In the genomic region with DNA sequence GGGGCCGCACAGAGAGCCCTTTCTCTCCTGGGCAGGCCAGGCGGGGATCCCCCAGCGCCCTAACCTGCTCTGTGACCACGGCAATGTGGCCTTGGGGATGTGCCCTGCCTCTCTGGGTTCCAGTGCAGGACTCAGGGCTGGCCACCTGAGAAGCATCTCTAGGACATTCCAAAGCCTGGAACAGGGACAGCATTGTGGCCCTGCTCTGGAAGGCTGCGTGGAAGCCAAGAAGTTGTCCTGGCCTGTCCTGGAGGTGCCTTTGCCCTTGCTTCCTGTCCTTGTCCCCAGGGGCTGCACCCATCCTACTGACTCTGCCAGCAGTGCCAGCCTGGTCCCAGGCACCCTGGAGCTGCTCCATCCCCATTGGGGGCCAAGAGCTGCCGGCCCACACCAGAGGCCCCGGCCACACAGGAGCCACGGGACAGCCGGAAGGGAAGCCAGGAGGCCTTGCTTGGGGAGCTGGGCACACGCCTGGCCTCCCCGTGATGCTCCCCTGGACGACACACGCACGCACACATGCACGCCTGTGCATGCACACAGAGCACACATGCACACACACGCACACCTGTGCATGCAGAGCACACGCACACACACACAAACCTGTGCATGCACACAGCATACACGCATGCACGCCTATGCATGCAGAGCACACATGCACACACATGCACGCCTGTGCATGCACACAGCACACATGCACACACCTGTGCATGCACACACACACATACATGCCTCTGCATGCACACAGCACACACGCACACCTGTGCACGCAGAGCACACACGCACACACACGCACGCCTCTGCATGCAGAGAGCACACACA, we compare ENCODE assay signal across 17 cellular contexts. TPM values are rescaled to one million over a fixed set of nuclear protein-coding genes. Genes with fewer than 3 reads are reported as not detected.
DNase-seq lines count a peak whose midpoint lies in the region; ATAC-seq and TF ChIP-seq lines count a peak whose summit lies in the region.
"Had no signal": no experiment of that assay in that cellular context is flagged by ENCODE, and none has a peak within 500 bp of the region (broad histone marks: within the 10 kb centered on the region; RNA-seq: fewer than 3 reads in every experiment).

No MANE protein-coding gene starts in this region.

- no peak overlapping the region for H3K4ac ChIP-seq in H9 (ENCODE audit: low read depth, low read length)

- WGBS in H9 (ENCODE audit: extremely low coverage, insufficient read length, low lambda C conversion rate) = no CpG with 5 or more reads among the region's 25 CpGs
- whole genome bisulfite sequencing in endodermal cell (ENCODE audit: insufficient coverage in 1 of 2, insufficient read length in 1 of 2), 2 experiments = 95 to 96% methylated on average over 13 to 25 of the region's 25 CpGs

- DNase-seq in H9 (no peak), RWPE1 (ENCODE audit: low spot score) (no peak), endodermal cell (no peak), gastrocnemius medialis (no peak), HPDE6-E6E7 (ENCODE audit: extremely low spot score) (no peak), LoVo (ENCODE audit: low spot score) (no peak), DMS 273 treated with DMSO at 0.1 percent for 48 hours (lab: John Stamatoyannopoulos, UW) (no peak)
- DNase-seq: DND-41, dorsolateral prefrontal cortex, hypothalamus, NCI-H1694, testis had no signal

- H3K27me3 ChIP-seq in H9 (ENCODE audit: insufficient read depth, low read length) = no peaks in the 10 kb centered on the region
- no peaks in the 10 kb centered on the region for H3K27me3 ChIP-seq in endodermal cell (ENCODE audit: control insufficient read depth, insufficient read depth, low read length, poor library complexity, severe bottlenecking)
- no peaks in the 10 kb centered on the region for H3K27me3 ChIP-seq in gastrocnemius medialis
- H3K27me3 ChIP-seq: dorsolateral prefrontal cortex, pancreas, testis had no signal

- H3K9ac ChIP-seq in H9 (ENCODE audit: extremely low read depth, insufficient read length, low read length) = no peak overlapping the region
- H3K9ac ChIP-seq in endodermal cell (ENCODE audit: extremely low read depth, low read length, poor library complexity, severe bottlenecking) = no peak overlapping the region

- H3K36me3 Mint-ChIP-seq in H9 (ENCODE audit: insufficient read depth in 1 of 3, low read depth in 3 of 3) (peaks cover 12 to 33% (median 27%) of the 10 kb centered on the region in 3 experiments; a peak in 6 of 7 replicates), endodermal cell (ENCODE audit: low read depth) (peaks cover 32% of the 10 kb centered on the region)

- H4K5ac ChIP-seq in H9 (ENCODE audit: insufficient read length, low read depth, low read length) = no peak overlapping the region

- intact Hi-C loops in gastrocnemius medialis (cut with DNase I; ENCODE audit: low total_unique reads) = loop anchor here (1.0 to 2.0 kb wide), 3 partner anchors 15 to 25 kb away; no protein-coding TSS in a partner anchor

- POLR2A ChIA-PET in RWPE1 (lab: Yijun Ruan, JAX; ENCODE audit: low non-redundant PET) = no interaction called here

- H2AK5ac ChIP-seq in H9 (ENCODE audit: insufficient read length, low read length) = no peak overlapping the region

- no peak overlapping the region for H2AFZ ChIP-seq in H9 (ENCODE audit: low read length)

- H3K4me1 ChIP-seq in H9 (ENCODE audit: insufficient read depth, low read length) (no peaks in the 10 kb centered on the region), endodermal cell (ENCODE audit: control insufficient read depth, insufficient read depth, low read length) (no peaks in the 10 kb centered on the region), gastrocnemius medialis (peaks cover 20 to 41% of the 10 kb centered on the region in 2 donors)
- H3K4me1 ChIP-seq: pancreas, testis had no signal

- H2BK15ac ChIP-seq in H9 (ENCODE audit: low read depth, low read length) = no peak overlapping the region

- CTCF ChIA-PET in RWPE1 (lab: Yijun Ruan, JAX) = no interaction called here

- TF ChIP-seq CTCF in H9 (conservative IDR thresholded peaks at IDR 0.05) = no peak
- TF ChIP-seq CTCF in RWPE1 (conservative IDR thresholded peaks at IDR 0.05; ENCODE audit: low read depth) = no peak
- no peak for TF ChIP-seq CTCF in endodermal cell (conservative IDR thresholded peaks at IDR 0.05)
- no peak for TF ChIP-seq CTCF in gastrocnemius medialis (IDR thresholded peaks at IDR 0.05 in 4 of 5, conservative IDR thresholded peaks at IDR 0.05 in 1 of 5)

- H3T11ph ChIP-seq in H9 (ENCODE audit: low read length) = no peak overlapping the region

- H3K27ac ChIP-seq in H9 (ENCODE audit: insufficient read length, low read depth, low read length) = no peak overlapping the region
- H3K27ac ChIP-seq in RWPE1 = peak overlapping the region; percentile 81
- no peak overlapping the region for H3K27ac ChIP-seq in endodermal cell (ENCODE audit: low read depth, low read length)
- H3K27ac ChIP-seq in gastrocnemius medialis = peak overlapping the region; percentile 95 to 99 (median 96)
- H3K27ac ChIP-seq: dorsolateral prefrontal cortex, epithelial cell of prostate, pancreas, testis had no signal

- peak; percentile 54 to 60 for ATAC-seq in gastrocnemius medialis

- no peaks in the 10 kb centered on the region for H3K27me3 Mint-ChIP-seq in H9 (ENCODE audit: low read depth)
- no peaks in the 10 kb centered on the region for H3K27me3 Mint-ChIP-seq in endodermal cell (ENCODE audit: insufficient read depth)
- H3K27me3 Mint-ChIP-seq: IgD-negative memory B cell; stimulated activated naive B cell treated with anti-CD40 and anti-IgM and Interleukin-4, amounts not matched to agents 10 μg/mL and 1 μg/mL and 100 μg/mL, for 72 hours had no signal

- no peak overlapping the region for H3K23ac ChIP-seq in H9 (ENCODE audit: insufficient read length, low read depth, low read length)

- no peak overlapping the region for H4K91ac ChIP-seq in H9 (ENCODE audit: insufficient read length, low read depth, low read length)

- H2BK5ac ChIP-seq in H9 (ENCODE audit: insufficient read length, low read length) = no peak overlapping the region

- no peak overlapping the region for H4K8ac ChIP-seq in H9 (replicated peaks; ENCODE audit: insufficient read length, low read depth, low read length)

- H3K79me2 ChIP-seq in H9 (ENCODE audit: insufficient read depth, low read length) = no peaks in the 10 kb centered on the region

- no peaks in the 10 kb centered on the region for H3K23me2 ChIP-seq in H9 (ENCODE audit: insufficient read length, low read depth, low read length, poor library complexity, severe bottlenecking)

- in situ Hi-C loops in gastrocnemius medialis (cut with MboI; ENCODE audit: low sequenced_read_pairs in 4 of 4) = no loop called here

- TF ChIP-seq POLR2A in gastrocnemius medialis (IDR thresholded peaks at IDR 0.05) = peak in 1 of 2 donors; percentile 5

- no peak overlapping the region for H2BK120ac ChIP-seq in H9 (ENCODE audit: low read depth, low read length, poor library complexity, severe bottlenecking)

- no peak overlapping the region for H3K56ac ChIP-seq in H9 (ENCODE audit: insufficient read length, low read depth, low read length)

- H3K27ac Mint-ChIP-seq in H9 (peak overlapping the region; percentile 11 to 81 (median 13); a peak in 3 of 7 replicates), endodermal cell (peak overlapping the region; percentile 31)
- H3K27ac Mint-ChIP-seq: IgD-negative memory B cell; T-helper 1 cell treated with Interleukin-12 subunit alpha and Interleukin-12 subunit beta and Interleukin-4 antibody, amounts not matched to agents 30 μg/mL and 1 μg/mL, for 36 hours had no signal

- no peaks in the 10 kb centered on the region for H4K20me1 ChIP-seq in H9 (ENCODE audit: control insufficient read depth, insufficient read depth, insufficient read length)

- H3K4me1 Mint-ChIP-seq in H9 = peaks cover 0 to 10% of the 10 kb centered on the region in 2 experiments; a peak in 3 of 4 replicates
- no peaks in the 10 kb centered on the region for H3K4me1 Mint-ChIP-seq in endodermal cell
- H3K4me1 Mint-ChIP-seq: IgD-negative memory B cell had no signal

- no peaks in the 10 kb centered on the region for H3K79me1 ChIP-seq in H9 (ENCODE audit: insufficient read depth, low read depth, low read length, poor library complexity, severe bottlenecking)

- no peak overlapping the region; the same call in 1 of the 2 replicates for H3K14ac ChIP-seq in H9 (ENCODE audit: insufficient read depth, low read length)

- H3K36me3 ChIP-seq in endodermal cell (ENCODE audit: control insufficient read depth, insufficient read depth, low read length) = peaks cover 7% of the 10 kb centered on the region
- H3K36me3 ChIP-seq in gastrocnemius medialis = peaks cover 0 to 48% of the 10 kb centered on the region in 2 donors

- peak overlapping the region in 1 of 2 experiments; percentile 12; a peak in 1 of 5 replicates for H3K4me3 Mint-ChIP-seq in H9
- no peak overlapping the region for H3K4me3 Mint-ChIP-seq in endodermal cell
- H3K4me3 Mint-ChIP-seq: IgD-negative memory B cell; stimulated activated naive B cell treated with anti-CD40 and anti-IgM and Interleukin-4, amounts not matched to agents 10 μg/mL and 1 μg/mL and 100 μg/mL, for 72 hours; T-helper 1 cell treated with Interleukin-12 subunit alpha and Interleukin-12 subunit beta and Interleukin-4 antibody, amounts not matched to agents 30 μg/mL and 1 μg/mL, for 36 hours had no signal

- H3K4me3 ChIP-seq in endodermal cell (ENCODE audit: low read length) (no peak overlapping the region), gastrocnemius medialis (no peak overlapping the region)
- H3K4me3 ChIP-seq: dorsolateral prefrontal cortex, pancreas, testis had no signal

- no peak overlapping the region for H2BK20ac ChIP-seq in H9 (ENCODE audit: low read depth, low read length, poor library complexity, severe bottlenecking)

- H3K9me3 Mint-ChIP-seq in H9 (no peaks in the 10 kb centered on the region), endodermal cell (no peaks in the 10 kb centered on the region)
- H3K9me3 Mint-ChIP-seq: IgD-negative memory B cell; stimulated activated naive B cell treated with anti-CD40 and anti-IgM and Interleukin-4, amounts not matched to agents 10 μg/mL and 1 μg/mL and 100 μg/mL, for 72 hours; T-helper 1 cell treated with Interleukin-12 subunit alpha and Interleukin-12 subunit beta and Interleukin-4 antibody, amounts not matched to agents 30 μg/mL and 1 μg/mL, for 36 hours had no signal

- H3K4me2 ChIP-seq in H9 (ENCODE audit: insufficient read depth, insufficient read length, low read length) = no peak overlapping the region

- H3K9me3 ChIP-seq in H9 (ENCODE audit: control insufficient read depth, low read depth, low read length) (no peaks in the 10 kb centered on the region), endodermal cell (ENCODE audit: control insufficient read depth, low read length) (no peaks in the 10 kb centered on the region), gastrocnemius medialis (no peaks in the 10 kb centered on the region)
- H3K9me3 ChIP-seq: pancreas, testis had no signal

- no peak overlapping the region for H3K18ac ChIP-seq in H9 (ENCODE audit: insufficient read length, low read depth, low read length)

- H2BK12ac ChIP-seq in H9 (ENCODE audit: insufficient read length, low read depth, low read length) = no peak overlapping the region

RNA-seq across cellular contexts. Expression of a gene that starts 20.1 kb away (rescaled TPM):
- 43.6 and 52.7 TPM in 2 replicates for total RNA-seq in H9 (2021)
- total RNA-seq in endodermal cell = 10 to 100 TPM; 40.1 to 43.1 TPM
- polyA plus RNA-seq in endodermal cell (2013, experiment 1 of 2) = 36.8 TPM
- polyA plus RNA-seq in endodermal cell (2013, experiment 2 of 2) = 37.7 TPM
- total RNA-seq in gastrocnemius medialis = 10 to 100 TPM; 54.8 to 94.9 (median 82.9) TPM

RNA-seq across cellular contexts. Expression of a gene that starts 33.8 kb away (rescaled TPM):
- total RNA-seq in H9 (2021) (46.3 and 47.5 TPM in 2 replicates), endodermal cell (10 to 100 TPM; 47.9 to 48.4 TPM), gastrocnemius medialis (100 to 1,000 TPM; 218 to 263 (median 248) TPM)
- 43.3 TPM for polyA plus RNA-seq in endodermal cell (2013, experiment 1 of 2)
- polyA plus RNA-seq in endodermal cell (2013, experiment 2 of 2) = 38.8 TPM

Comparison
In these comparisons a context has a peak if more than half of its experiments do, and no peak if none do; other contexts are left out.
1. H3K27ac ChIP-seq: peak in RWPE1 (single experiment) and gastrocnemius medialis (4 of 4); none in H9 (single experiment) and endodermal cell (single experiment).